ENCODE assay signal across 13 cellular contexts in genomic region chr1:89610457-89610991, GRCh38. TPM values are rescaled to one million over a fixed set of nuclear protein-coding genes. Genes with fewer than 3 reads are reported as not detected.
DNase-seq lines count a peak whose midpoint lies in the region; ATAC-seq, FAIRE-seq and TF ChIP-seq lines count a peak whose summit lies in the region.
"Had no signal": no experiment of that assay in that cellular context is flagged by ENCODE, and none has a peak within 500 bp of the region (broad histone marks: within the 10 kb centered on the region; RNA-seq: fewer than 3 reads in every experiment).

No MANE protein-coding gene starts in this region.

- DNase-seq in activated CD8-positive, alpha-beta T cell treated with anti-CD3 and anti-CD28 coated beads, Interleukin-2, amount 10 ng/mL, durations not matched to agents 7 days and 5 days, result peak; percentile 70
- no peak for DNase-seq in GM12878 (ENCODE audit: low read depth, low spot score)
- DNase-seq in stimulated activated CD4-positive, alpha-beta T cell treated with anti-CD3 and anti-CD28 coated beads, Interleukin-4, amount 100 ng/mL, for 24 hours, result peak; percentile 46
- no peak for DNase-seq in HT-29 (ENCODE audit: low spot score)
- no peak for DNase-seq in MG63
- DNase-seq: foreskin fibroblast, Kasumi-1, SHP77 treated with DMSO at 0.1 percent for 48 hours had no signal

- H3K9me3 ChIP-seq in OCI-LY1 (ENCODE audit: low read length), result no peaks in the 10 kb centered on the region
- no peaks in the 10 kb centered on the region; the same call in 2 of the 3 replicates for H3K9me3 ChIP-seq in GM12878 (replicated peaks; ENCODE audit: control insufficient read depth, insufficient read depth, low read length)
- no peaks in the 10 kb centered on the region for H3K9me3 ChIP-seq in MG63
- H3K9me3 ChIP-seq: HAP-1, upper lobe of left lung had no signal

- no peaks in the 10 kb centered on the region for H3K27me3 ChIP-seq in OCI-LY1 (ENCODE audit: insufficient read depth, low read length)
- H3K27me3 ChIP-seq in GM12878 (replicated peaks in 1 of 2; ENCODE audit: control insufficient read depth in 2 of 2, insufficient read depth in 2 of 2, low read length in 1 of 2), result no peaks in the 10 kb centered on the region; a peak in 1 of 4 replicates
- H3K27me3 ChIP-seq in MG63, result no peaks in the 10 kb centered on the region
- H3K27me3 ChIP-seq: upper lobe of left lung had no signal

- H3K4me3 ChIP-seq in OCI-LY1 (ENCODE audit: low read depth, low read length, poor library complexity, severe bottlenecking) (no peak overlapping the region), GM12878 (no peak overlapping the region), MG63 (no peak overlapping the region)
- H3K4me3 ChIP-seq: HAP-1, upper lobe of left lung had no signal

- CTCF ChIA-PET in activated CD8-positive, alpha-beta T cell treated with anti-CD3 and anti-CD28 coated beads, Interleukin-2, amount 10 ng/mL, durations not matched to agents 7 days and 5 days (lab: Charles Lee), result interaction anchor here (0.7 to 5.3 kb wide), 20 partner anchors 8 to 171 kb away, joined by 3 to 82 read pairs (median 6); partner anchors contain the start of gene LRRC8C
- CTCF ChIA-PET in GM12878 (lab: Yijun Ruan, JAX), result interaction anchor here (1.8 to 3.1 kb wide), 7 partner anchors 9 to 171 kb away, joined by 6 to 22 read pairs (median 10); no protein-coding TSS in a partner anchor

- no peaks in the 10 kb centered on the region for H3K9me2 ChIP-seq in OCI-LY1 (ENCODE audit: low read depth, low read length)

- BruUV-seq in GM12878 (replicated peaks; lab: Mats Ljungman, UMichigan), result no TSS peak

- in situ Hi-C loops in GM12878 (cut with MboI), result no loop called here

- H3K4me3 Mint-ChIP-seq in activated CD8-positive, alpha-beta T cell treated with anti-CD3 and anti-CD28 coated beads, Interleukin-2, amount 10 ng/mL, durations not matched to agents 7 days and 5 days, result peak overlapping the region; percentile 71

- no peaks in the 10 kb centered on the region for H3K79me2 ChIP-seq in OCI-LY1 (ENCODE audit: insufficient read depth, low read length)
- no peaks in the 10 kb centered on the region for H3K79me2 ChIP-seq in GM12878 (ENCODE audit: control insufficient read depth, insufficient read depth, low read length)

- no peaks in the 10 kb centered on the region for H3K27me3 Mint-ChIP-seq in activated CD8-positive, alpha-beta T cell treated with anti-CD3 and anti-CD28 coated beads, Interleukin-2, amount 10 ng/mL, durations not matched to agents 7 days and 5 days (ENCODE audit: low read depth)

- TF ChIP-seq CTCF in OCI-LY1 (IDR thresholded peaks at IDR 0.05; ENCODE audit: low read length) (no peak), GM12878 (IDR thresholded peaks at IDR 0.05 in 2 of 3, conservative IDR thresholded peaks at IDR 0.05 in 1 of 3; ENCODE audit: control insufficient read depth in 2 of 3, extremely low read depth in 1 of 3, insufficient read depth in 1 of 3, low read depth in 3 of 3, low read length in 3 of 3) (no peak)

- WGBS in GM12878 (ENCODE audit: insufficient coverage, insufficient replicate concordance, low lambda C conversion rate, missing lambda C conversion rate), result 43% methylated on average over 15 of the region's 15 CpGs

- intact Hi-C loops in GM12878 (cut with micrococcal nuclease; ENCODE audit: unreplicated experiment), result loop anchor here (5.0 kb wide), 1 partner anchor 152 kb away; no protein-coding TSS in a partner anchor

- TF ChIP-seq RAD21 in GM12878 (IDR thresholded peaks at IDR 0.05; ENCODE audit: insufficient read depth, low read depth, low read length), result no peak

- peak overlapping the region; percentile 51 for H3K27ac ChIP-seq in OCI-LY1 (ENCODE audit: low read depth, low read length, poor library complexity, severe bottlenecking)
- H3K27ac ChIP-seq in GM12878 (ENCODE audit: control insufficient read depth, insufficient read depth), result no peak overlapping the region

- no peaks in the 10 kb centered on the region for H3K36me3 ChIP-seq in OCI-LY1 (ENCODE audit: insufficient read depth, low read length)
- no peaks in the 10 kb centered on the region for H3K36me3 ChIP-seq in GM12878 (ENCODE audit: control insufficient read depth in 2 of 2, insufficient read depth in 2 of 2, low read length in 1 of 2)
- no peaks in the 10 kb centered on the region for H3K36me3 ChIP-seq in MG63
- H3K36me3 ChIP-seq: HAP-1, upper lobe of left lung had no signal

- POLR2A ChIA-PET in activated CD8-positive, alpha-beta T cell treated with anti-CD3 and anti-CD28 coated beads, Interleukin-2, amount 10 ng/mL, durations not matched to agents 7 days and 5 days (lab: Charles Lee), result interaction anchor here (0.6 to 10.5 kb wide), 13 partner anchors 8 to 483 kb away, joined by 3 to 201 read pairs (median 4); partner anchors contain the start of genes LRRC8B and LRRC8C
- POLR2A ChIA-PET in GM12878 (lab: Charles Lee), result interaction anchor here (1.1 to 1.2 kb wide), 2 partner anchors 9 to 153 kb away, joined by 3 read pairs; no protein-coding TSS in a partner anchor

- H3K9me3 Mint-ChIP-seq in activated CD8-positive, alpha-beta T cell treated with anti-CD3 and anti-CD28 coated beads, Interleukin-2, amount 10 ng/mL, durations not matched to agents 7 days and 5 days (ENCODE audit: insufficient read depth), result no peaks in the 10 kb centered on the region

- no peak overlapping the region; the same call in 1 of the 2 replicates for H3K4me2 ChIP-seq in OCI-LY1 (ENCODE audit: low read length)
- no peak overlapping the region for H3K4me2 ChIP-seq in GM12878 (ENCODE audit: control insufficient read depth, insufficient read depth)

- H2AFZ ChIP-seq in OCI-LY1 (ENCODE audit: low read length) (no peak overlapping the region), GM12878 (ENCODE audit: control insufficient read depth, low read depth, low read length) (no peak overlapping the region)

- H3K27ac Mint-ChIP-seq in activated CD8-positive, alpha-beta T cell treated with anti-CD3 and anti-CD28 coated beads, Interleukin-2, amount 10 ng/mL, durations not matched to agents 7 days and 5 days, result peak overlapping the region; percentile 92

- ATAC-seq in activated CD8-positive, alpha-beta T cell treated with anti-CD3 and anti-CD28 coated beads, Interleukin-2, amount 10 ng/mL, durations not matched to agents 7 days and 5 days, result peak; percentile 57
- ATAC-seq in GM12878 (peak; percentile 30), HG03159 (IDR thresholded peaks at IDR 0.05; ENCODE audit: unreplicated experiment) (no peak), GM21786 (IDR thresholded peaks at IDR 0.05; ENCODE audit: unreplicated experiment) (no peak)

- no peaks in the 10 kb centered on the region for H3F3A ChIP-seq in OCI-LY1 (ENCODE audit: insufficient read depth, low read length)

- RAD21 ChIA-PET in GM12878 (lab: Charles Lee; ENCODE audit: unreplicated experiment), result interaction anchor here (1.3 to 2.6 kb wide), 8 partner anchors 9 to 299 kb away, joined by 3 to 28 read pairs (median 16); partner anchors contain the start of gene LRRC8C

- H3K9ac ChIP-seq in OCI-LY1 (ENCODE audit: low read length), result no peak overlapping the region; the same call in 1 of the 2 replicates
- no peak overlapping the region for H3K9ac ChIP-seq in GM12878 (ENCODE audit: control insufficient read depth, insufficient read depth, low read length)

- SMC1A ChIA-PET in GM12878 (lab: Charles Lee; ENCODE audit: uncharacterized antibody, unreplicated experiment), result interaction anchor here (1.2 to 2.5 kb wide), 10 partner anchors 9 to 171 kb away, joined by 5 to 42 read pairs (median 13); partner anchors contain the start of gene LRRC8C

- TF ChIP-seq EP300 in GM12878 (IDR thresholded peaks at IDR 0.05; ENCODE audit: borderline replicate concordance in 1 of 2, control insufficient read depth in 1 of 2, low read depth in 2 of 2, low read length in 2 of 2), result no peak

- peaks cover 89% of the 10 kb centered on the region for H3K4me1 Mint-ChIP-seq in activated CD8-positive, alpha-beta T cell treated with anti-CD3 and anti-CD28 coated beads, Interleukin-2, amount 10 ng/mL, durations not matched to agents 7 days and 5 days (ENCODE audit: low read depth)

- H4K20me1 ChIP-seq in OCI-LY1 (ENCODE audit: insufficient read depth, low read length), result no peaks in the 10 kb centered on the region
- H4K20me1 ChIP-seq in GM12878 (ENCODE audit: control insufficient read depth, insufficient read depth), result no peaks in the 10 kb centered on the region

- no peak for TF ChIP-seq POLR2A in GM12878 (IDR thresholded peaks at IDR 0.05; ENCODE audit: low read depth, low read length)

- H3K36me3 Mint-ChIP-seq in activated CD8-positive, alpha-beta T cell treated with anti-CD3 and anti-CD28 coated beads, Interleukin-2, amount 10 ng/mL, durations not matched to agents 7 days and 5 days (ENCODE audit: low read depth), result peaks cover 24% of the 10 kb centered on the region

- no peak for FAIRE-seq in GM12878 (lab: Jason Lieb, UNC)

- H3K4me1 ChIP-seq in OCI-LY1 (ENCODE audit: insufficient read depth, low read length, severe bottlenecking) (peaks cover 56% of the 10 kb centered on the region), GM12878 (ENCODE audit: control insufficient read depth, insufficient read depth, low read length) (peaks cover 28% of the 10 kb centered on the region)

RNA-seq across cellular contexts. Expression of gene LRRC8C, which starts 22.4 kb away (rescaled TPM):
- total RNA-seq in activated CD8-positive, alpha-beta T cell treated with anti-CD3 and anti-CD28 coated beads, Interleukin-2, amount 10 ng/mL, durations not matched to agents 7 days and 5 days, result 10 to 100 TPM; 32.9 to 35.0 TPM
- 43.9 and 45.4 TPM in 2 replicates for total RNA-seq in GM12878 (2013; cell fraction: nucleolus; rRNA removed)
- total RNA-seq in GM12878 (2014; rRNA removed) (11.7 and 12.9 TPM in 2 replicates), GM12878 (2014; rRNA removed; fragmentation: Illumina TruSeq; extraction: Trizol) (10.0 and 10.5 TPM in 2 replicates), GM12878 (2021) (10.6 and 11.4 TPM in 2 replicates)
- 1.8 TPM for polyA plus RNA-seq in GM12878 (2011; ENCODE audit: low read depth)
- polyA plus RNA-seq in GM12878 (2011; rRNA removed) (16.3 and 21.7 TPM in 2 replicates), GM12878 (2014; fragmentation: Illumina TruSeq; extraction: Trizol) (13.7 and 16.6 TPM in 2 replicates), GM12878 (2014; fragmentation: Nextera tagmentation; extraction: Ambion mirVana) (1 to 10 TPM; 2.3 to 3.1 TPM), GM12878 (2014; rRNA removed) (6.3 and 7.9 TPM in 2 replicates), GM12878 (2016; fragmentation: Nextera tagmentation; extraction: Ambion mirVana) (10 to 100 TPM; 10.9 to 11.3 TPM)
- 8.5 and 9.4 TPM in 2 replicates for polyA plus RNA-seq in GM12878 (2011; cell fraction: cytosol; rRNA removed)
- polyA plus RNA-seq in GM12878 (2011; cell fraction: nucleus; rRNA removed), result 7.8 and 7.9 TPM in 2 replicates
- polyA plus RNA-seq in GM12878 (2012), result 2.2 and 2.6 TPM in 2 replicates
- polyA minus RNA-seq in GM12878 (2011; rRNA and poly(A)+ RNA removed), result 19.3 and 22.0 TPM in 2 replicates
- 7.1 and 8.2 TPM in 2 replicates for polyA minus RNA-seq in GM12878 (2011; cell fraction: cytosol; rRNA and poly(A)+ RNA removed)
- 7.3 and 12.1 TPM in 2 replicates for polyA minus RNA-seq in GM12878 (2011; cell fraction: nucleus; rRNA and poly(A)+ RNA removed)
- total RNA-seq in HT-29 (2014; rRNA removed; shearing (Covaris generic)), result 2.9 TPM in 2 replicates
- total RNA-seq in MG63 (2014; rRNA removed; shearing (Covaris generic); ENCODE audit: low replicate concordance), result 0.05 and 0.43 TPM in 2 replicates

Comparison
In these comparisons a context has a peak if more than half of its experiments do, and no peak if none do; other contexts are left out.
1. ATAC-seq: peak in activated CD8-positive, alpha-beta T cell treated with anti-CD3 and anti-CD28 coated beads, Interleukin-2, amount 10 ng/mL, durations not matched to agents 7 days and 5 days (single experiment) and GM12878 (single experiment); none in HG03159 (single experiment) and GM21786 (single experiment).
2. DNase-seq: peak in activated CD8-positive, alpha-beta T cell treated with anti-CD3 and anti-CD28 coated beads, Interleukin-2, amount 10 ng/mL, durations not matched to agents 7 days and 5 days (single experiment) and stimulated activated CD4-positive, alpha-beta T cell treated with anti-CD3 and anti-CD28 coated beads, Interleukin-4, amount 100 ng/mL, for 24 hours (single experiment); none in GM12878 (single experiment), HT-29 (single experiment) and MG63 (single experiment).